8 cellular contexts compared by ENCODE assay signal in the genomic region with DNA sequence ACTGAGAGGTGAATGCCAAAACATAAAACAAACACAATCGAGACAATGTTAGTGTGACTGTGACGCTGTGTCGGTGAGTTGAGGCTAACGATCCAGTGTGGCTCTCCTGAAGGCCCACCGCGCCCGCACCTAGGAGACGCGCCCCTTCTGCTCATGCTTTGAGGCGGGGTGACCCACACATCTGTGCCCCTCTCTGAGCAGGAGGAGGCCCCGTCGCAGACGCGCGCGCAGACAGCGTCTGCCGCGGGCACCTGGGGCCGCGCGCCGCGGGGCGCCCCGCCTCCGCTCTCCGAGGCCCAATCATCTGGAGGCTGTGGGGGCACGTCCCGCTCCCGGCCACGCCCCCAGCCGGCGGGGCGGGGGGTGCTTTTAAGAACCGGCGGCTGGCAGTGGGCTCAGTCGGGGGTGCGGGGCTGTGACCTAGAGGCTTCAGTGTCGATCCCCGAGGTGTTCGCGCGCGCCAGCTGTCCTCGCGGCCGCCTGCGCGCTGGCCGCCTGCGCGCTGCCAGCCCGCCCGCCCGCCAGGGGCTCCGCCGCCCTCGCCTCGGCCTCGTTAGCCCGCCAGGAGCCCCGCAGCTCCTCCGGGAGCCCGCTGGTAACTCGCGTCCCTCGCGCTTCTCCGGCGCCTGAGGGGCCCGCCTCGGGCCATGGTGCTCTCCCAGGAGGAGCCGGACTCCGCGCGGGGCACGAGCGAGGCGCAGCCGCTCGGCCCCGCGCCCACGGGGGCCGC. TPM values are rescaled to one million over a fixed set of nuclear protein-coding genes. Genes with fewer than 3 reads are reported as not detected.
DNase-seq lines count a peak whose midpoint lies in the region; ATAC-seq and TF ChIP-seq lines count a peak whose summit lies in the region.

A gene with protein sequence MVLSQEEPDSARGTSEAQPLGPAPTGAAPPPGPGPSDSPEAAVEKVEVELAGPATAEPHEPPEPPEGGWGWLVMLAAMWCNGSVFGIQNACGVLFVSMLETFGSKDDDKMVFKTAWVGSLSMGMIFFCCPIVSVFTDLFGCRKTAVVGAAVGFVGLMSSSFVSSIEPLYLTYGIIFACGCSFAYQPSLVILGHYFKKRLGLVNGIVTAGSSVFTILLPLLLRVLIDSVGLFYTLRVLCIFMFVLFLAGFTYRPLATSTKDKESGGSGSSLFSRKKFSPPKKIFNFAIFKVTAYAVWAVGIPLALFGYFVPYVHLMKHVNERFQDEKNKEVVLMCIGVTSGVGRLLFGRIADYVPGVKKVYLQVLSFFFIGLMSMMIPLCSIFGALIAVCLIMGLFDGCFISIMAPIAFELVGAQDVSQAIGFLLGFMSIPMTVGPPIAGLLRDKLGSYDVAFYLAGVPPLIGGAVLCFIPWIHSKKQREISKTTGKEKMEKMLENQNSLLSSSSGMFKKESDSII (plus strand): TSS at position 398 of the 730 bp plus-strand sequence. CDS start 250 bp downstream, at position 648.

- ATAC-seq in GM18502 (IDR thresholded peaks at IDR 0.05; ENCODE audit: poor library complexity, unreplicated experiment), result peak; percentile 92
- ATAC-seq in HG02852 (IDR thresholded peaks at IDR 0.05; ENCODE audit: unreplicated experiment), result peak; percentile 85

- peaks cover 42% of the 10 kb centered on the region for H3K27me3 Mint-ChIP-seq in brain

- peaks cover 45% of the 10 kb centered on the region for H3K4me1 Mint-ChIP-seq in brain

- H3K27ac Mint-ChIP-seq in brain, result peak within 1 kb of the TSS in 4 of 5 experiments; percentile 31 to 84 (median 78)

- no peaks in the 10 kb centered on the region for H3K9me3 Mint-ChIP-seq in brain

- DNase-seq in NCI-H1436 treated with DMSO at 0.1 percent for 48 hours (lab: John Stamatoyannopoulos, UW), result peak; percentile 71
- peak; percentile 71 for DNase-seq in UCSD-AML1 (lab: John Stamatoyannopoulos, UW; ENCODE audit: unreplicated experiment)
- peak; percentile 86 for DNase-seq in islet precursor cell
- DNase-seq in stimulated activated CD4-positive, alpha-beta T cell treated with anti-CD3 and anti-CD28 coated beads, Interleukin-15, amount 100 ng/mL, for 24 hours, result peak; percentile 86
- no peak for DNase-seq in hepatic stellate cell (ENCODE audit: low spot score)

- H3K36me3 Mint-ChIP-seq in brain, result no peaks in the 10 kb centered on the region

- TF ChIP-seq CTCF in brain (conservative IDR thresholded peaks at IDR 0.05), result no peak

- H3K4me3 Mint-ChIP-seq in brain, result peak within 1 kb of the TSS; percentile 88 to 96 (median 91)

RNA-seq across cellular contexts. Expression of the gene that starts here (rescaled TPM):
- polyA plus RNA-seq in brain (ENCODE audit: insufficient read depth, low read depth, low replicate concordance), result 1.6 TPM
